ENCODE assay signal across 17 cellular contexts in genomic region chr14:103319422-103319821, GRCh38. TPM values are rescaled to one million over a fixed set of nuclear protein-coding genes. Genes with fewer than 3 reads are reported as not detected.
DNase-seq lines count a peak whose midpoint lies in the region; ATAC-seq and TF ChIP-seq lines count a peak whose summit lies in the region.
"Had no signal": no experiment of that assay in that cellular context is flagged by ENCODE, and none has a peak within 500 bp of the region (broad histone marks: within the 10 kb centered on the region; RNA-seq: fewer than 3 reads in every experiment).

No MANE protein-coding gene starts in this region.

- 76 to 81% methylated on average over 7 of the region's 7 CpGs for WGBS in body of pancreas, 2 donors

- H3K36me3 ChIP-seq in BE2C (no peaks in the 10 kb centered on the region), body of pancreas (replicated peaks in 1 of 2; ENCODE audit: insufficient read depth in 1 of 2, low read depth in 2 of 2) (no peaks in the 10 kb centered on the region)

- H3K27ac Mint-ChIP-seq in mesothelial cell of epicardium: no peak overlapping the region
- H3K27ac Mint-ChIP-seq: activated naive CD4-positive, alpha-beta T cell treated with anti-CD3 and anti-CD28 coated beads, Interleukin-2, amount 50 U/mL, for 24 hours; dendritic cell treated with granulocyte-macrophage colony-stimulating factor and Interleukin-4, amounts not matched to agents 40 ng/mL and 50 ng/mL, for 4 days had no signal

- DNase-seq in germinal center (ENCODE audit: low spot score): peak; percentile 50
- no peak for DNase-seq in mesothelial cell of epicardium (ENCODE audit: low spot score in 2 of 2, unreplicated experiment in 2 of 2)
- no peak for DNase-seq in BE2C
- DNase-seq in body of pancreas: no peak
- DNase-seq: activated CD4-positive, alpha-beta T cell treated with anti-CD3 and anti-CD28 coated beads for 1 hour; activated CD8-positive, alpha-beta memory T cell treated with anti-CD3 and anti-CD28 coated beads, Interleukin-2, amount 50 U/mL, for 4 hours; COR-L47; IMR-90; mammary epithelial cell had no signal

- H3K4me3 ChIP-seq in BE2C (ENCODE audit: low read depth, low read length) (no peak overlapping the region), body of pancreas (no peak overlapping the region)

- no peak overlapping the region for H3K4me3 Mint-ChIP-seq in mesothelial cell of epicardium
- H3K4me3 Mint-ChIP-seq: activated naive CD4-positive, alpha-beta T cell treated with anti-CD3 and anti-CD28 coated beads, Interleukin-2, amount 50 U/mL, for 24 hours; dendritic cell treated with granulocyte-macrophage colony-stimulating factor and Interleukin-4, amounts not matched to agents 40 ng/mL and 50 ng/mL, for 4 days; neural crest cell had no signal

- TF ChIP-seq CTCF in mesothelial cell of epicardium (IDR thresholded peaks at IDR 0.05; ENCODE audit: unreplicated experiment): no peak
- no peak for TF ChIP-seq CTCF in BE2C (IDR thresholded peaks at IDR 0.05; ENCODE audit: low read depth, low read length)
- TF ChIP-seq CTCF in body of pancreas (IDR thresholded peaks at IDR 0.05): no peak

- no peaks in the 10 kb centered on the region for H3K4me1 Mint-ChIP-seq in mesothelial cell of epicardium
- H3K4me1 Mint-ChIP-seq: activated naive CD4-positive, alpha-beta T cell treated with anti-CD3 and anti-CD28 coated beads, Interleukin-2, amount 50 U/mL, for 24 hours; neural crest cell had no signal

- peak; percentile 77 for ATAC-seq in GM18867 (IDR thresholded peaks at IDR 0.05; ENCODE audit: unreplicated experiment)
- ATAC-seq in HG02571 (IDR thresholded peaks at IDR 0.05; ENCODE audit: unreplicated experiment): peak; percentile 64
- ATAC-seq in HG03354 (IDR thresholded peaks at IDR 0.05; ENCODE audit: poor library complexity, severe bottlenecking, unreplicated experiment): peak; percentile 80
- ATAC-seq in GM19324 (IDR thresholded peaks at IDR 0.05; ENCODE audit: low FRiP score, unreplicated experiment): no peak
- no peak for ATAC-seq in body of pancreas
- ATAC-seq: Right ventricle myocardium inferior had no signal

- H3K9me3 Mint-ChIP-seq in mesothelial cell of epicardium: no peaks in the 10 kb centered on the region
- H3K9me3 Mint-ChIP-seq: activated naive CD4-positive, alpha-beta T cell treated with anti-CD3 and anti-CD28 coated beads, Interleukin-2, amount 50 U/mL, for 24 hours; dendritic cell treated with granulocyte-macrophage colony-stimulating factor and Interleukin-4, amounts not matched to agents 40 ng/mL and 50 ng/mL, for 4 days; neural crest cell had no signal

- H3K9me3 ChIP-seq in BE2C (no peaks in the 10 kb centered on the region; the same call in 1 of the 2 replicates), body of pancreas (no peaks in the 10 kb centered on the region)

- peaks cover 3% of the 10 kb centered on the region for H3K4me1 ChIP-seq in BE2C
- peaks cover 8% of the 10 kb centered on the region for H3K4me1 ChIP-seq in body of pancreas

- TF ChIP-seq POLR2A in body of pancreas (IDR thresholded peaks at IDR 0.05): no peak

- intact Hi-C loops in body of pancreas (cut with DNase I): no loop called here

- no peaks in the 10 kb centered on the region for H3K27me3 ChIP-seq in BE2C
- H3K27me3 ChIP-seq in body of pancreas: no peaks in the 10 kb centered on the region

- H3K36me3 Mint-ChIP-seq in mesothelial cell of epicardium: no peaks in the 10 kb centered on the region
- H3K36me3 Mint-ChIP-seq: activated naive CD4-positive, alpha-beta T cell treated with anti-CD3 and anti-CD28 coated beads, Interleukin-2, amount 50 U/mL, for 24 hours had no signal

- H3K27ac ChIP-seq in body of pancreas: no peak overlapping the region

- H3K27me3 Mint-ChIP-seq in mesothelial cell of epicardium (ENCODE audit: low read depth): peaks cover 3% of the 10 kb centered on the region

RNA-seq across cellular contexts. Expression of gene EIF5, which starts 14.6 kb away (rescaled TPM):
- total RNA-seq in mesothelial cell of epicardium (242 to 256 TPM (median 248 TPM) in 3 replicates), body of pancreas (100 to 1,000 TPM in 1 of 2 donors, 10 to 100 TPM in 1; 85.6 to 234 TPM)
- 442 TPM for polyA plus RNA-seq in BE2C (2012; ENCODE audit: insufficient read depth, insufficient read length, low read depth)

Comparison
In these comparisons a context has a peak if more than half of its experiments do, and no peak if none do; other contexts are left out.
1. ATAC-seq: peak in GM18867 (single experiment), HG02571 (single experiment) and HG03354 (single experiment); none in GM19324 (single experiment) and body of pancreas (single experiment).